Comparison of ENCODE assay signal across 15 cellular contexts in genomic region chr5:172149481-172149880, GRCh38. TPM values are rescaled to one million over a fixed set of nuclear protein-coding genes. Genes with fewer than 3 reads are reported as not detected.
A peak's percentile ranks its signal among the peaks of the same experiment; 100 is the strongest.
DNase-seq lines count a peak whose midpoint lies in the region; ATAC-seq, FAIRE-seq and TF ChIP-seq lines count a peak whose summit lies in the region.
"Not testable (repeated sequence)": the region's sequence is repeated elsewhere in the genome, so short reads cannot be mapped to it uniquely, and the experiment has no call there.
"Had no signal": no experiment of that assay in that cellular context is flagged by ENCODE, and none has a peak within 500 bp of the region (broad histone marks: within the 10 kb centered on the region; RNA-seq: fewer than 3 reads in every experiment).

No MANE protein-coding gene starts in this region.

- H4K20me1 ChIP-seq in BLaER1 (peaks cover 97% of the 10 kb centered on the region), astrocyte (ENCODE audit: insufficient read depth, low read length) (peaks cover 81% of the 10 kb centered on the region)

- not testable (repeated sequence) for H3K36me3 Mint-ChIP-seq in Caco-2 (ENCODE audit: insufficient read depth, unreplicated experiment); neural crest cell (ENCODE audit: low read depth)
- peaks cover 12 to 20% of the 10 kb centered on the region in 2 donors for H3K36me3 Mint-ChIP-seq in activated T-cell treated with anti-CD3 and anti-CD28 coated beads, Interleukin-2, amount 50 U/mL, for 72 hours (ENCODE audit: insufficient read depth in 2 of 2)
- H3K36me3 Mint-ChIP-seq in astrocyte (ENCODE audit: low read depth, unreplicated experiment) (peaks cover 44% of the 10 kb centered on the region), immature natural killer cell (peaks cover 17 to 44% (median 18%) of the 10 kb centered on the region in 3 donors)
- H3K36me3 Mint-ChIP-seq in stimulated activated naive CD8-positive, alpha-beta T cell treated with anti-CD3 and anti-CD28 coated beads, Interleukin-15, Interleukin-2, amounts not matched to agents 100 ng/mL and 50 ng/mL, for 24 hours (ENCODE audit: low read depth) = peaks cover 61% of the 10 kb centered on the region

- not testable (repeated sequence) for H3K9ac ChIP-seq in BLaER1
- peak overlapping the region; percentile 42 for H3K9ac ChIP-seq in astrocyte (ENCODE audit: low read length)

- CTCF ChIA-PET in Caco-2 (lab: Charles Lee) = not testable (repeated sequence)

- H3K4me3 Mint-ChIP-seq in Caco-2 (ENCODE audit: unreplicated experiment); activated T-cell treated with anti-CD3 and anti-CD28 coated beads, Interleukin-2, amount 50 U/mL, for 72 hours; astrocyte (ENCODE audit: unreplicated experiment); neural crest cell; stimulated activated naive CD8-positive, alpha-beta T cell treated with anti-CD3 and anti-CD28 coated beads, Interleukin-15, Interleukin-2, amounts not matched to agents 100 ng/mL and 50 ng/mL, for 24 hours: not testable (repeated sequence)
- peak overlapping the region; percentile 27 to 82 (median 51) for H3K4me3 Mint-ChIP-seq in immature natural killer cell

- BruUV-seq in Caco-2 (replicated peaks; lab: Mats Ljungman, UMichigan) = not testable (repeated sequence)

- FAIRE-seq in astrocyte (lab: Jason Lieb, UNC) = not testable (repeated sequence)

- H2AFZ ChIP-seq in astrocyte (ENCODE audit: low read depth, low read length) = not testable (repeated sequence)

- not testable (repeated sequence) for H3K9me3 Mint-ChIP-seq in Caco-2 (ENCODE audit: unreplicated experiment); activated T-cell treated with anti-CD3 and anti-CD28 coated beads, Interleukin-2, amount 50 U/mL, for 72 hours; astrocyte (ENCODE audit: unreplicated experiment); immature natural killer cell; neural crest cell; stimulated activated naive CD8-positive, alpha-beta T cell treated with anti-CD3 and anti-CD28 coated beads, Interleukin-15, Interleukin-2, amounts not matched to agents 100 ng/mL and 50 ng/mL, for 24 hours

- peaks cover 77% of the 10 kb centered on the region for H3K36me3 ChIP-seq in BLaER1
- H3K36me3 ChIP-seq in Caco-2 (ENCODE audit: control insufficient read depth, insufficient read depth, low read length); astrocyte (ENCODE audit: insufficient read depth, low read length): not testable (repeated sequence)
- peaks cover 69% of the 10 kb centered on the region for H3K36me3 ChIP-seq in SJSA1

- TF ChIP-seq CTCF in Caco-2 (IDR thresholded peaks at IDR 0.05; ENCODE audit: insufficient read depth in 1 of 2, low read depth in 1 of 2, low read length in 1 of 2, severe bottlenecking in 1 of 2, unreplicated experiment in 1 of 2); astrocyte (IDR thresholded peaks at IDR 0.05; ENCODE audit: insufficient read depth, low read depth, low read length); neural crest cell (conservative IDR thresholded peaks at IDR 0.05): not testable (repeated sequence)

- H3K9me3 ChIP-seq in BLaER1; Caco-2; SJSA1 (replicated peaks); astrocyte (ENCODE audit: insufficient read depth, low read depth, low read length): not testable (repeated sequence)

- not testable (repeated sequence) for H3K4me3 ChIP-seq in BLaER1; Caco-2 (ENCODE audit: low read depth, low read length); SJSA1; astrocyte (ENCODE audit: insufficient read depth, low read depth, low read length)

- H3K79me2 ChIP-seq in astrocyte (ENCODE audit: insufficient read depth, low read length) = peaks cover 39% of the 10 kb centered on the region

- not testable (repeated sequence) for H3K27me3 ChIP-seq in BLaER1; Caco-2 (replicated peaks; ENCODE audit: control insufficient read depth, insufficient read depth, low read length); SJSA1 (replicated peaks); astrocyte (ENCODE audit: insufficient read depth, low read length)

- not testable (repeated sequence) for H3K27me3 Mint-ChIP-seq in Caco-2 (ENCODE audit: insufficient read depth, unreplicated experiment); activated T-cell treated with anti-CD3 and anti-CD28 coated beads, Interleukin-2, amount 50 U/mL, for 72 hours (ENCODE audit: low read depth); astrocyte (ENCODE audit: low read depth, unreplicated experiment); neural crest cell (ENCODE audit: low read depth); stimulated activated naive CD8-positive, alpha-beta T cell treated with anti-CD3 and anti-CD28 coated beads, Interleukin-15, Interleukin-2, amounts not matched to agents 100 ng/mL and 50 ng/mL, for 24 hours
- peaks cover 0 to 23% (median 3%) of the 10 kb centered on the region in 3 donors for H3K27me3 Mint-ChIP-seq in immature natural killer cell (ENCODE audit: low read depth in 3 of 3)

- DNase-seq in Caco-2; SJSA1 (ENCODE audit: low read depth in 1 of 2, low spot score in 2 of 2); activated T-cell treated with anti-CD3 and anti-CD28 coated beads, Interleukin-2, amount 50 U/mL, for 72 hours; astrocyte (ENCODE audit: low read depth); immature natural killer cell; neural crest cell (ENCODE audit: low read depth, low spot score): not testable (repeated sequence)

- not testable (repeated sequence) for H3K4me2 ChIP-seq in BLaER1; astrocyte (ENCODE audit: low read length)

- H3K4me1 Mint-ChIP-seq in Caco-2 (ENCODE audit: low read depth, unreplicated experiment) = peaks cover 32% of the 10 kb centered on the region
- H3K4me1 Mint-ChIP-seq in activated T-cell treated with anti-CD3 and anti-CD28 coated beads, Interleukin-2, amount 50 U/mL, for 72 hours (ENCODE audit: low read depth) = peaks cover 57% of the 10 kb centered on the region
- peaks cover 33% of the 10 kb centered on the region for H3K4me1 Mint-ChIP-seq in astrocyte (ENCODE audit: low read depth, unreplicated experiment)
- peaks cover 99% of the 10 kb centered on the region in 2 donors for H3K4me1 Mint-ChIP-seq in immature natural killer cell
- peaks cover 37% of the 10 kb centered on the region for H3K4me1 Mint-ChIP-seq in neural crest cell
- peaks cover 82% of the 10 kb centered on the region for H3K4me1 Mint-ChIP-seq in stimulated activated naive CD8-positive, alpha-beta T cell treated with anti-CD3 and anti-CD28 coated beads, Interleukin-15, Interleukin-2, amounts not matched to agents 100 ng/mL and 50 ng/mL, for 24 hours (ENCODE audit: low read depth)

- not testable (repeated sequence) for ATAC-seq in activated T-cell treated with anti-CD3 and anti-CD28 coated beads, Interleukin-2, amount 50 U/mL, for 72 hours (replicated peaks in 1 of 2)

- H3K27ac ChIP-seq in BLaER1 (peak overlapping the region; percentile 27; the same call in 1 of the 2 replicates), SJSA1 (peak overlapping the region; percentile 3)
- not testable (repeated sequence) for H3K27ac ChIP-seq in astrocyte (ENCODE audit: low read depth, low read length)

- H3K27ac Mint-ChIP-seq in Caco-2 (ENCODE audit: unreplicated experiment) (peak overlapping the region; percentile 41), astrocyte (ENCODE audit: unreplicated experiment) (peak overlapping the region; percentile 34), immature natural killer cell (peak overlapping the region; percentile 94 to 98 (median 96)), neural crest cell (ENCODE audit: unreplicated experiment) (peak overlapping the region; percentile 40)
- peak overlapping the region; percentile 15 for H3K27ac Mint-ChIP-seq in activated T-cell treated with anti-CD3 and anti-CD28 coated beads, Interleukin-2, amount 50 U/mL, for 72 hours
- peak overlapping the region; percentile 61 for H3K27ac Mint-ChIP-seq in stimulated activated naive CD8-positive, alpha-beta T cell treated with anti-CD3 and anti-CD28 coated beads, Interleukin-15, Interleukin-2, amounts not matched to agents 100 ng/mL and 50 ng/mL, for 24 hours

- POLR2A ChIA-PET in Caco-2 (lab: Charles Lee) = not testable (repeated sequence)

- H3K4me1 ChIP-seq in BLaER1 (peaks cover 83% of the 10 kb centered on the region), Caco-2 (peaks cover 25% of the 10 kb centered on the region), SJSA1 (replicated peaks) (peaks cover 55% of the 10 kb centered on the region)
- H3K4me1 ChIP-seq in astrocyte (ENCODE audit: insufficient read depth, low read length) = not testable (repeated sequence)

- intact Hi-C loops in Caco-2 (cut with micrococcal nuclease; ENCODE audit: unreplicated experiment) = not testable (repeated sequence)

RNA-seq across cellular contexts. Expression of gene STK10, which starts 38.5 kb away (rescaled TPM):
- 10.3 and 15.6 TPM in 2 replicates for total RNA-seq in Caco-2 (2022)
- total RNA-seq in SJSA1 (2014; rRNA removed; shearing (Covaris generic)) = 27.0 and 45.9 TPM in 2 replicates
- total RNA-seq in activated T-cell treated with anti-CD3 and anti-CD28 coated beads, Interleukin-2, amount 50 U/mL, for 72 hours = 100 to 1,000 TPM; 126 to 134 TPM
- 59.8 and 60.2 TPM in 2 replicates for total RNA-seq in astrocyte
- 100 to 1,000 TPM in 1 of 3 donors, 10 to 100 TPM in 2; 24.8 to 274 (median 54.9) TPM for polyA plus RNA-seq in immature natural killer cell
- 32.3 and 43.5 TPM in 2 replicates for total RNA-seq in neural crest cell

RNA-seq across cellular contexts. Expression of gene EFCAB9, which starts 44.5 kb away (rescaled TPM):
- total RNA-seq in Caco-2 (2022) = not detected in 2 replicates
- total RNA-seq in SJSA1 (2014; rRNA removed; shearing (Covaris generic)) = not detected in 2 replicates
- not detected for total RNA-seq in activated T-cell treated with anti-CD3 and anti-CD28 coated beads, Interleukin-2, amount 50 U/mL, for 72 hours
- not detected in 2 replicates for total RNA-seq in astrocyte
- not detected for polyA plus RNA-seq in immature natural killer cell
- total RNA-seq in neural crest cell = 0.37 TPM in 1 of 2 replicates, not detected in the other
- total RNA-seq: A172, Daoy, HT-29, M059J, Peyer's patch, Right ventricle myocardium inferior had no signal
- polyA plus RNA-seq: BJ had no signal

Comparison
In these comparisons a context has a peak if more than half of its experiments do, and no peak if none do; other contexts are left out.
1. H3K27ac Mint-ChIP-seq: peak in every context shown above with its lines; median percentile 96 in immature natural killer cell; 61 in stimulated activated naive CD8-positive, alpha-beta T cell treated with anti-CD3 and anti-CD28 coated beads, Interleukin-15, Interleukin-2, amounts not matched to agents 100 ng/mL and 50 ng/mL, for 24 hours; 41 in Caco-2; 40 in neural crest cell; 34 in astrocyte; 15 in activated T-cell treated with anti-CD3 and anti-CD28 coated beads, Interleukin-2, amount 50 U/mL, for 72 hours.